In genomic region chr5:68292316-68292715, GRCh38 we compare ENCODE assay signal across 14 cellular contexts.
DNase-seq lines count a peak whose midpoint lies in the region; ATAC-seq and TF ChIP-seq lines count a peak whose summit lies in the region.
"Had no signal": no experiment of that assay in that cellular context is flagged by ENCODE, and none has a peak within 500 bp of the region (broad histone marks: within the 10 kb centered on the region; RNA-seq: fewer than 3 reads in every experiment).

No MANE protein-coding gene starts in this region.

- H3K4me3 ChIP-seq in heart left ventricle (peak overlapping the region in 7 of 12 donors; percentile 27 to 73 (median 63)), breast epithelium (peak overlapping the region in 2 of 3 donors; percentile 60 to 73), uterus (peak overlapping the region; percentile 47 to 55)
- no peak overlapping the region for H3K4me3 ChIP-seq in naive thymus-derived CD4-positive, alpha-beta T cell (ENCODE audit: low read length)
- H3K4me3 ChIP-seq: adrenal gland, pancreas had no signal

- DNase-seq in heart left ventricle (no peak), left cardiac atrium (no peak), breast epithelium (ENCODE audit: low spot score in 2 of 2) (no peak), uterus (no peak), medulla oblongata (ENCODE audit: extremely low spot score) (no peak), RKO (ENCODE audit: low spot score) (no peak)
- no peak for DNase-seq in naive thymus-derived CD4-positive, alpha-beta T cell
- DNase-seq: activated CD4-positive, alpha-beta memory T cell treated with anti-CD3 and anti-CD28 coated beads, Interleukin-2, amount 10 ng/mL, durations not matched to agents 7 days and 5 days; adrenal gland; AML-193; NCI-H146; pancreas; stimulated activated CD4-positive, alpha-beta T cell treated with anti-CD3 and anti-CD28 coated beads, Interleukin-2, amount 100 ng/mL, for 48 hours had no signal

- CTCF ChIA-PET in naive thymus-derived CD4-positive, alpha-beta T cell (lab: Charles Lee) = no interaction called here

- H3K27me3 Mint-ChIP-seq in naive thymus-derived CD4-positive, alpha-beta T cell = no peaks in the 10 kb centered on the region
- H3K27me3 Mint-ChIP-seq: activated CD4-positive, alpha-beta memory T cell treated with anti-CD3 and anti-CD28 coated beads, Interleukin-2, amount 10 ng/mL, durations not matched to agents 7 days and 5 days had no signal

- intact Hi-C loops in heart left ventricle (cut with DNase I) = loop anchor here in 2 of 10 donors (5.0 to 10.0 kb wide), 2 partner anchors 50 to 242 kb away; no protein-coding TSS in a partner anchor
- intact Hi-C loops in left cardiac atrium (cut with DNase I) = loop anchor here (10.0 kb wide), 2 partner anchors 352 to 672 kb away; no protein-coding TSS in a partner anchor
- intact Hi-C loops in breast epithelium (cut with DNase I; ENCODE audit: low total_unique reads) = no loop called here
- intact Hi-C loops in naive thymus-derived CD4-positive, alpha-beta T cell (cut with micrococcal nuclease) = no loop called here
- intact Hi-C loops in uterus (cut with DNase I; ENCODE audit: low total_unique reads) = no loop called here

- H3K27ac Mint-ChIP-seq in naive thymus-derived CD4-positive, alpha-beta T cell = peak overlapping the region in 7 of 9 donors; percentile 23 to 85 (median 44)
- H3K27ac Mint-ChIP-seq: activated CD4-positive, alpha-beta memory T cell treated with anti-CD3 and anti-CD28 coated beads, Interleukin-2, amount 10 ng/mL, durations not matched to agents 7 days and 5 days had no signal

- peak in 1 of 4 donors; percentile 4 for ATAC-seq in heart left ventricle
- ATAC-seq in left cardiac atrium = no peak
- no peak for ATAC-seq in naive thymus-derived CD4-positive, alpha-beta T cell
- ATAC-seq in GM18858 (IDR thresholded peaks at IDR 0.05; ENCODE audit: unreplicated experiment) = no peak
- ATAC-seq: pancreas had no signal

- H3K27me3 ChIP-seq in heart left ventricle (no peaks in the 10 kb centered on the region), breast epithelium (no peaks in the 10 kb centered on the region), uterus (no peaks in the 10 kb centered on the region)
- H3K27me3 ChIP-seq in naive thymus-derived CD4-positive, alpha-beta T cell (ENCODE audit: control insufficient read depth in 2 of 2, insufficient read depth in 2 of 2, low read length in 2 of 2) = no peaks in the 10 kb centered on the region
- H3K27me3 ChIP-seq: adrenal gland, pancreas had no signal

- peaks cover 28 to 42% (median 34%) of the 10 kb centered on the region in 5 donors for H3K36me3 Mint-ChIP-seq in naive thymus-derived CD4-positive, alpha-beta T cell

- no peak overlapping the region for H3K4me3 Mint-ChIP-seq in naive thymus-derived CD4-positive, alpha-beta T cell
- H3K4me3 Mint-ChIP-seq: activated CD4-positive, alpha-beta memory T cell treated with anti-CD3 and anti-CD28 coated beads, Interleukin-2, amount 10 ng/mL, durations not matched to agents 7 days and 5 days had no signal

- peaks cover 33 to 73% (median 52%) of the 10 kb centered on the region in 7 donors for H3K4me1 Mint-ChIP-seq in naive thymus-derived CD4-positive, alpha-beta T cell

- H3K9me3 ChIP-seq in heart left ventricle (no peaks in the 10 kb centered on the region), breast epithelium (no peaks in the 10 kb centered on the region), uterus (no peaks in the 10 kb centered on the region)
- H3K9me3 ChIP-seq in naive thymus-derived CD4-positive, alpha-beta T cell (ENCODE audit: control insufficient read depth in 2 of 3, low read length in 3 of 3) = no peaks in the 10 kb centered on the region
- H3K9me3 ChIP-seq: adrenal gland, pancreas had no signal

- no peak for TF ChIP-seq POLR2A in heart left ventricle (IDR thresholded peaks at IDR 0.05)
- no peak for TF ChIP-seq POLR2A in breast epithelium (IDR thresholded peaks at IDR 0.05)
- TF ChIP-seq POLR2A in uterus (IDR thresholded peaks at IDR 0.05) = no peak

- no peaks in the 10 kb centered on the region for H3K9me3 Mint-ChIP-seq in naive thymus-derived CD4-positive, alpha-beta T cell
- H3K9me3 Mint-ChIP-seq: activated CD4-positive, alpha-beta memory T cell treated with anti-CD3 and anti-CD28 coated beads, Interleukin-2, amount 10 ng/mL, durations not matched to agents 7 days and 5 days had no signal

- H3K27ac ChIP-seq in heart left ventricle (peak overlapping the region in 9 of 12 donors; percentile 18 to 95 (median 85)), breast epithelium (peak overlapping the region; percentile 80 to 94), uterus (peak overlapping the region; percentile 93 to 95)
- peak overlapping the region; percentile 4 for H3K27ac ChIP-seq in naive thymus-derived CD4-positive, alpha-beta T cell (ENCODE audit: low read depth, low read length)
- H3K27ac ChIP-seq: pancreas had no signal

- TF ChIP-seq CTCF in heart left ventricle (IDR thresholded peaks at IDR 0.05) (no peak), breast epithelium (IDR thresholded peaks at IDR 0.05) (no peak), uterus (IDR thresholded peaks at IDR 0.05) (no peak)

- POLR2A ChIA-PET in naive thymus-derived CD4-positive, alpha-beta T cell (lab: Charles Lee) = interaction anchor here (0.9 kb wide), 1 partner anchor 9 kb away, joined by 3 read pairs; no protein-coding TSS in a partner anchor

- 25 to 31% (median 27%) methylated on average over 3 of the region's 3 CpGs for WGBS in heart left ventricle, 4 donors

- peaks cover 0 to 60% (median 52%) of the 10 kb centered on the region in 9 donors for H3K36me3 ChIP-seq in heart left ventricle
- H3K36me3 ChIP-seq in breast epithelium = no peaks in the 10 kb centered on the region
- H3K36me3 ChIP-seq in naive thymus-derived CD4-positive, alpha-beta T cell (ENCODE audit: control insufficient read depth in 2 of 3, insufficient read depth in 3 of 3, low read length in 3 of 3) = peaks cover 39 to 50% (median 44%) of the 10 kb centered on the region in 3 experiments
- no peaks in the 10 kb centered on the region for H3K36me3 ChIP-seq in uterus

- H3K4me1 ChIP-seq in heart left ventricle (peaks cover 2 to 48% (median 36%) of the 10 kb centered on the region in 12 donors), breast epithelium (peaks cover 1 to 23% of the 10 kb centered on the region in 2 donors), uterus (no peaks in the 10 kb centered on the region)
- H3K4me1 ChIP-seq in naive thymus-derived CD4-positive, alpha-beta T cell (ENCODE audit: control insufficient read depth in 2 of 2, insufficient read depth in 2 of 2, low read length in 2 of 2) = peaks cover 27 to 37% of the 10 kb centered on the region in 2 donors

Comparison
In these comparisons a context has a peak if more than half of its experiments do, and no peak if none do; other contexts are left out.
1. H3K27ac ChIP-seq: peak in every context shown above with its lines; median percentile 94 in uterus; 87 in breast epithelium; 85 in heart left ventricle; 4 in naive thymus-derived CD4-positive, alpha-beta T cell.
2. intact Hi-C loops: an anchor here in left cardiac atrium (10.0 kb wide); none called in breast epithelium, naive thymus-derived CD4-positive, alpha-beta T cell and uterus.